Comparison of ENCODE assay signal across 9 cellular contexts in the genomic region with DNA sequence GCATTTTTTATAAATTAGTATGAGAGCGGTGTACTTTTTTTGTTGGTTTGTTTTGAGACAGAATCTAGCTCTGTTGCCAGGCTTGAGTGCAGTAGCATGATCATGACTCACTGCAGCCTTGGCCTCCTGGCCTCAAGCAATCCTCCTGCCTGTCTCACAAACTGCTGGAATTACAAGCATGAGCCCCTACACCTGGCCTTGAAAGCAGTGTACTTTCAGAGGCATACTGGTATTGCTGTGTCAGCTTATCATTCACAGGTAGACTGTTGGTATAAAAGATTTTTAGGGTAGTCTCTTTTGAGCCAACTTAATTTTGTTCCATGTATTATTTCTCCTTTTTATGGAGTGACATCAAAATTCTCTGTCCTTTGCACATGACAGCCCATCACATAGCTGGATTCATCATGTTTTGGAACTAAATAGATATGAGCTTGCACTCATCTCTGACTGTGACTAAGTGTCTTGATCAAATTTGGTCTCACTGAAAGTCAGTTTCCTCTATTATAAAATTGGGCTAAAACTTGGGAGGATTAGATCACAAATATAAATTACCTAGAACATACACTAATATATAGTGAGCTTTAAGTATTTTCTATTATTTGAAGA. TPM values are rescaled to one million over a fixed set of nuclear protein-coding genes. Genes with fewer than 3 reads are reported as not detected.
DNase-seq lines count a peak whose midpoint lies in the region; ATAC-seq, FAIRE-seq and TF ChIP-seq lines count a peak whose summit lies in the region.
"Had no signal": no experiment of that assay in that cellular context is flagged by ENCODE, and none has a peak within 500 bp of the region (broad histone marks: within the 10 kb centered on the region; RNA-seq: fewer than 3 reads in every experiment).

No MANE protein-coding gene starts in this region.

- no peak for FAIRE-seq in GM12892 (lab: Jason Lieb, UNC)

- H3K36me3 ChIP-seq in adipocyte (ENCODE audit: control insufficient read depth, insufficient read depth, low read length, severe bottlenecking), result no peaks in the 10 kb centered on the region

- peak overlapping the region; percentile 82 for H3K9ac ChIP-seq in adipocyte (ENCODE audit: low read length)

- peak; percentile 75 for DNase-seq in H4 (ENCODE audit: low spot score)
- peak; percentile 87 for DNase-seq in adipocyte (ENCODE audit: low read depth)
- DNase-seq in left ventricle myocardium superior, result peak; percentile 42
- no peak for DNase-seq in GM20000 (ENCODE audit: low spot score)
- DNase-seq in stimulated activated CD4-positive, alpha-beta T cell treated with anti-CD3 and anti-CD28 coated beads, Interleukin-2, amount 100 ng/mL, for 24 hours, result no peak
- no peak for DNase-seq in GM12892 (ENCODE audit: insufficient read length)

- H3K9me3 ChIP-seq in adipocyte (ENCODE audit: control insufficient read depth, low read length), result no peaks in the 10 kb centered on the region

- intact Hi-C loops in left ventricle myocardium superior (cut with micrococcal nuclease), result no loop called here

- peak; percentile 85 for ATAC-seq in left ventricle myocardium superior
- no peak for ATAC-seq in HG03097 (IDR thresholded peaks at IDR 0.05; ENCODE audit: low FRiP score, unreplicated experiment)

- peak overlapping the region in 17 of 21 experiments; percentile 2 to 78 (median 46) for H3K27ac ChIP-seq in skin epidermis
- H3K27ac ChIP-seq: HL-60 had no signal

- no peaks in the 10 kb centered on the region for H3K27me3 ChIP-seq in adipocyte (replicated peaks; ENCODE audit: control insufficient read depth, insufficient read depth, low read length)

- no peak for TF ChIP-seq CTCF in GM20000 (IDR thresholded peaks at IDR 0.05; ENCODE audit: extremely low read depth, missing control alignments)

- H3K4me3 ChIP-seq in adipocyte (ENCODE audit: low read length) (no peak overlapping the region), skin epidermis (no peak overlapping the region)

- peaks cover 40% of the 10 kb centered on the region for H3K4me1 ChIP-seq in adipocyte (ENCODE audit: control insufficient read depth, insufficient read depth, low read length)

- TF ChIP-seq POLR2A in GM12892 (IDR thresholded peaks at IDR 0.05; ENCODE audit: low read depth, low read length), result no peak

RNA-seq across cellular contexts. Expression of a gene that starts 12.4 kb away (rescaled TPM):
- 0.08 TPM in 1 of 2 replicates, not detected in the other for total RNA-seq in H4 (2014; rRNA removed; shearing (Covaris generic))
- total RNA-seq in left ventricle myocardium superior, result not detected
- polyA plus RNA-seq in GM12892 (2012; ENCODE audit: missing spikeins), result not detected

Comparison
In these comparisons a context has a peak if more than half of its experiments do, and no peak if none do; other contexts are left out.
1. DNase-seq: peak in H4 (single experiment), adipocyte (single experiment) and left ventricle myocardium superior (single experiment); none in GM20000 (single experiment), stimulated activated CD4-positive, alpha-beta T cell treated with anti-CD3 and anti-CD28 coated beads, Interleukin-2, amount 100 ng/mL, for 24 hours (0 of 2) and GM12892 (single experiment).